In genomic region chr2:28119631-28120030, GRCh38 we compare ENCODE assay signal across 7 cellular contexts.
"Had no signal": no experiment of that assay in that cellular context is flagged by ENCODE, and none has a peak within 500 bp of the region (broad histone marks: within the 10 kb centered on the region; RNA-seq: fewer than 3 reads in every experiment).

No MANE protein-coding gene starts in this region.

- H3K27me3 Mint-ChIP-seq: IgD-negative memory B cell had no signal

- H3K4me1 Mint-ChIP-seq: H9 had no signal

- H3K4me3 Mint-ChIP-seq: H9, IgD-negative memory B cell had no signal

- DNase-seq: GM23248, GOT3, H9, HCEC 1CT had no signal

- H3K27ac Mint-ChIP-seq: H9, IgD-negative memory B cell had no signal

- H3K4me3 ChIP-seq: GM23248 had no signal

- H2AFZ ChIP-seq: GM23248 had no signal

- ATAC-seq: HepG2 had no signal

- H3K27ac ChIP-seq: GM23248, HL-60 had no signal

- H3K9me3 Mint-ChIP-seq: H9 had no signal
